ENCODE assay signal across 9 cellular contexts in genomic region chr19:1093811-1094553, GRCh38. TPM values are rescaled to one million over a fixed set of nuclear protein-coding genes. Genes with fewer than 3 reads are reported as not detected.
DNase-seq lines count a peak whose midpoint lies in the region; ATAC-seq and TF ChIP-seq lines count a peak whose summit lies in the region.
"Had no signal": no experiment of that assay in that cellular context is flagged by ENCODE, and none has a peak within 500 bp of the region (broad histone marks: within the 10 kb centered on the region; RNA-seq: fewer than 3 reads in every experiment).

No MANE protein-coding gene starts in this region.

- DNase-seq in GM12865 (ENCODE audit: low read depth), result no peak
- no peak for DNase-seq in T-cell
- DNase-seq in foreskin keratinocyte, result no peak
- no peak for DNase-seq in retinal pigment epithelial cell (ENCODE audit: low read depth)
- no peak for DNase-seq in medulla oblongata (ENCODE audit: extremely low spot score)
- no peak for DNase-seq in NCI-H2029 (lab: John Stamatoyannopoulos, UW)
- no peak for DNase-seq in SKM-1 (lab: John Stamatoyannopoulos, UW; ENCODE audit: unreplicated experiment)
- DNase-seq: activated CD8-positive, alpha-beta memory T cell treated with anti-CD3 and anti-CD28 coated beads for 24 hours had no signal

- CTCF ChIA-PET in T-cell (lab: Charles Lee), result no interaction called here

- H3K4me3 Mint-ChIP-seq in T-cell, result peak overlapping the region; percentile 87 to 91 (median 91)

- H3K4me1 ChIP-seq in foreskin keratinocyte, result peaks cover under 1% of the 10 kb centered on the region

- H3K4me1 Mint-ChIP-seq in T-cell, result peaks cover 39 to 49% (median 42%) of the 10 kb centered on the region in 3 donors

- H3K27me3 ChIP-seq in foreskin keratinocyte, result no peaks in the 10 kb centered on the region

- H3K4me3 ChIP-seq in GM12865 (ENCODE audit: low read depth, low read length), result peak overlapping the region; percentile 99
- peak overlapping the region; percentile 93 for H3K4me3 ChIP-seq in retinal pigment epithelial cell (ENCODE audit: low read length)

- TF ChIP-seq CTCF in GM12865 (IDR thresholded peaks at IDR 0.05; ENCODE audit: insufficient read depth, low read depth, low read length, missing control alignments), result no peak
- no peak for TF ChIP-seq CTCF in foreskin keratinocyte (conservative IDR thresholded peaks at IDR 0.05)
- no peak for TF ChIP-seq CTCF in retinal pigment epithelial cell (conservative IDR thresholded peaks at IDR 0.05; ENCODE audit: low read depth, low read length)

- H3K9me3 Mint-ChIP-seq in T-cell, result no peaks in the 10 kb centered on the region

- no peaks in the 10 kb centered on the region for H3K27me3 Mint-ChIP-seq in T-cell

- peak overlapping the region; percentile 76 to 79 for H3K27ac Mint-ChIP-seq in T-cell

- H3K27ac ChIP-seq in foreskin keratinocyte, result peak overlapping the region; percentile 5

- POLR2A ChIA-PET in T-cell (lab: Charles Lee), result interaction anchor here in 1 of 2 donors (0.5 to 1.2 kb wide), 3 partner anchors 12 to 141 kb away, joined by 3 to 5 read pairs (median 3); no protein-coding TSS in a partner anchor

- peaks cover 2% of the 10 kb centered on the region for H3K36me3 Mint-ChIP-seq in T-cell

- ATAC-seq in T-cell (replicated peaks in 1 of 4) (no peak), foreskin keratinocyte (no peak), GM21576 (IDR thresholded peaks at IDR 0.05; ENCODE audit: unreplicated experiment) (no peak)

RNA-seq across cellular contexts. Expression of gene POLR2E, which starts 1.2 kb away (rescaled TPM):
- total RNA-seq in T-cell, result 100 to 1,000 TPM in 3 of 5 donors, 10 to 100 TPM in 2; 75.7 to 119 (median 101) TPM
- total RNA-seq in foreskin keratinocyte, result 148 and 163 TPM in 2 replicates
- 313 and 314 TPM in 2 replicates for polyA plus RNA-seq in foreskin keratinocyte

RNA-seq across cellular contexts. Expression of gene GPX4, which starts 9.8 kb away (rescaled TPM):
- 100 to 1,000 TPM; 139 to 221 (median 196) TPM for total RNA-seq in T-cell
- 237 and 247 TPM in 2 replicates for total RNA-seq in foreskin keratinocyte
- 377 and 403 TPM in 2 replicates for polyA plus RNA-seq in foreskin keratinocyte

RNA-seq across cellular contexts. Expression of gene ARHGAP45, which starts 27.0 kb away (rescaled TPM):
- 1,000 to 10,000 TPM in 3 of 5 donors, 100 to 1,000 TPM in 2; 729 to 1,130 (median 1,073) TPM for total RNA-seq in T-cell
- 4.5 and 5.5 TPM in 2 replicates for total RNA-seq in foreskin keratinocyte
- 4.0 and 4.6 TPM in 2 replicates for polyA plus RNA-seq in foreskin keratinocyte

RNA-seq across cellular contexts. Expression of gene ABCA7, which starts 54.1 kb away (rescaled TPM):
- 100 to 1,000 TPM; 166 to 217 (median 178) TPM for total RNA-seq in T-cell
- total RNA-seq in foreskin keratinocyte, result 15.2 and 17.6 TPM in 2 replicates
- polyA plus RNA-seq in foreskin keratinocyte, result 9.6 and 11.3 TPM in 2 replicates

Comparison
In these comparisons a context has a peak if more than half of its experiments do, and no peak if none do; other contexts are left out.
1. RNA of gene ARHGAP45, which starts 27.0 kb away (total RNA-seq): 729 to 1,130 TPM in T-cell; 4.5 to 5.5 TPM in foreskin keratinocyte; every median in the first group is over 100 times any median in the second.